19 cellular contexts compared by ENCODE assay signal in the genomic region with DNA sequence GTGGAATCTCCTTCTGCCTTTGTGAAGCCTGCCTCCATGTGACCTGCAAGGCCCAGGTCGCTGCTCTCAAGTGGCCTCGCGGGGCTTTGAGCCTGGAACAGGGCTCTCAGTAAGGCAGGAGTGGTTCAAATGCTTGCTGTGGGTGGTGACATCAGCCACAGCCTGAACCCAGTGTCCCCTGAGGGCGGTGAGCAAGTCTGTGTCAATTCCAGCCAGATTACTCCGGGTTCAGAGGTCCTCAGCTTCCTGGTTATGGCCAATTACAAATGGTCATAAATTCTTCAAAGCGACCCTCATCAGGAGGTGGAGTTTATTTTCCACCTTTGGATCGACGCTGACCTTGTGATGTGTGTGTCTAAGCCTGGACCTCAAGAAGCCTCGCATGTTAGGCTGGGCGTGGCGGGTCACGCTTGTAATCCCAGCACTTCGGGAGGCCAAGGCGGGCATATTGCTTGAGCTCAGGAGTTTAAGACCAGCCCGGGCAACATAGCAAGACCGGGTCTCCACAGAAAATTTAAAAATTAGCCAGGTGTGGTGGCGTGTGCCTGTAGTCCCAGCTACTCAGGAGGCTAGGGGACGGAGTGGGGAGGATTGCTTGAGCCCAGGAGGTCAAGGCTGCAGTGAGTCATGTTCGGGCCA. TPM values are rescaled to one million over a fixed set of nuclear protein-coding genes. Genes with fewer than 3 reads are reported as not detected.
DNase-seq lines count a peak whose midpoint lies in the region; ATAC-seq and TF ChIP-seq lines count a peak whose summit lies in the region.
"Had no signal": no experiment of that assay in that cellular context is flagged by ENCODE, and none has a peak within 500 bp of the region (broad histone marks: within the 10 kb centered on the region; RNA-seq: fewer than 3 reads in every experiment).

No MANE protein-coding gene starts in this region.

- peaks cover 13% of the 10 kb centered on the region for H3K4me1 Mint-ChIP-seq in chondrocyte (ENCODE audit: low read depth)

- peak; percentile 75 for DNase-seq in EH (ENCODE audit: low read depth)
- peak; percentile 37 for DNase-seq in MG63
- DNase-seq in foreskin fibroblast = peak; percentile 65 to 71
- DNase-seq in osteoblast (ENCODE audit: insufficient read length, low spot score, missing footprints) = peak; percentile 86
- no peak for DNase-seq in chondrocyte (ENCODE audit: low spot score)
- no peak for DNase-seq in middle frontal gyrus (ENCODE audit: extremely low spot score, low spot score)
- DNase-seq: activated gamma-delta T cell treated with Interleukin-2 at 50 U/mL for 16 hours; CD4-positive, alpha-beta T cell; effector memory CD8-positive, alpha-beta T cell; NCI-H146; nephron progenitor cell; Right ventricle myocardium superior; stimulated activated CD4-positive, alpha-beta T cell treated with anti-CD3 and anti-CD28 coated beads, Interleukin-4, amount 100 ng/mL, for 4 hours; stimulated activated naive CD4-positive, alpha-beta T cell had no signal

- no peaks in the 10 kb centered on the region for H3K27me3 ChIP-seq in MG63
- no peaks in the 10 kb centered on the region for H3K27me3 ChIP-seq in osteoblast (ENCODE audit: insufficient read depth, low read length)
- H3K27me3 ChIP-seq: gastroesophageal sphincter had no signal

- peak overlapping the region; percentile 51 for H2AFZ ChIP-seq in osteoblast (ENCODE audit: low read length)

- H3K27ac Mint-ChIP-seq in chondrocyte (ENCODE audit: unreplicated experiment) = no peak overlapping the region
- H3K27ac Mint-ChIP-seq: CD4-positive, alpha-beta T cell; nephron progenitor cell had no signal

- H3K36me3 Mint-ChIP-seq in chondrocyte (ENCODE audit: low read depth) = no peaks in the 10 kb centered on the region
- H3K36me3 Mint-ChIP-seq: brain had no signal

- no peak overlapping the region for H3K27ac ChIP-seq in osteoblast (ENCODE audit: low read depth, low read length)
- H3K27ac ChIP-seq: gastroesophageal sphincter had no signal

- no peak for ATAC-seq in GM21786 (IDR thresholded peaks at IDR 0.05; ENCODE audit: unreplicated experiment)
- no peak for ATAC-seq in HG03439 (IDR thresholded peaks at IDR 0.05; ENCODE audit: unreplicated experiment)
- ATAC-seq: effector memory CD8-positive, alpha-beta T cell; gastroesophageal sphincter; sciatic nerve had no signal

- no peaks in the 10 kb centered on the region for H3K36me3 ChIP-seq in MG63
- no peaks in the 10 kb centered on the region for H3K36me3 ChIP-seq in osteoblast (ENCODE audit: insufficient read depth, low read length)

- no peaks in the 10 kb centered on the region for H4K20me1 ChIP-seq in osteoblast (ENCODE audit: insufficient read depth, low read length)

- H3K79me2 ChIP-seq in osteoblast (ENCODE audit: insufficient read depth, low read length) = no peaks in the 10 kb centered on the region

- H3K4me3 ChIP-seq in MG63 = no peak overlapping the region
- H3K4me3 ChIP-seq in foreskin fibroblast (ENCODE audit: low read depth in 1 of 2, low read length in 2 of 2) = no peak overlapping the region
- no peak overlapping the region for H3K4me3 ChIP-seq in osteoblast (ENCODE audit: insufficient read depth, low read length)
- H3K4me3 ChIP-seq: gastroesophageal sphincter had no signal

- H3K4me1 ChIP-seq in osteoblast (ENCODE audit: insufficient read depth, low read length) = peaks cover 7% of the 10 kb centered on the region

- H3K9me3 ChIP-seq in MG63 (no peaks in the 10 kb centered on the region), osteoblast (ENCODE audit: low read depth, low read length) (no peaks in the 10 kb centered on the region)
- H3K9me3 ChIP-seq: gastroesophageal sphincter had no signal

- H3K9me3 Mint-ChIP-seq in chondrocyte (ENCODE audit: low read depth) = no peaks in the 10 kb centered on the region
- H3K9me3 Mint-ChIP-seq: CD4-positive, alpha-beta T cell; effector memory CD8-positive, alpha-beta T cell; nephron progenitor cell had no signal

- no peak for TF ChIP-seq CTCF in foreskin fibroblast (IDR thresholded peaks at IDR 0.05; ENCODE audit: low read depth, low read length)
- no peak for TF ChIP-seq CTCF in osteoblast (IDR thresholded peaks at IDR 0.05; ENCODE audit: extremely low read depth, low read depth, low read length)
- TF ChIP-seq CTCF in chondrocyte (IDR thresholded peaks at IDR 0.05) = no peak

- H3K4me2 ChIP-seq in osteoblast (ENCODE audit: insufficient read depth, low read length) = no peak overlapping the region

- H3K4me3 Mint-ChIP-seq in chondrocyte (ENCODE audit: unreplicated experiment) = no peak overlapping the region
- H3K4me3 Mint-ChIP-seq: brain; CD4-positive, alpha-beta T cell; effector memory CD8-positive, alpha-beta T cell; nephron progenitor cell had no signal

- no peaks in the 10 kb centered on the region for H3K27me3 Mint-ChIP-seq in chondrocyte (ENCODE audit: low read depth)
- H3K27me3 Mint-ChIP-seq: CD4-positive, alpha-beta T cell had no signal

RNA-seq across cellular contexts. Expression of a gene that starts 17.3 kb away (rescaled TPM):
- 204 and 434 TPM in 2 replicates for total RNA-seq in MG63 (2014; rRNA removed; shearing (Covaris generic); ENCODE audit: low replicate concordance)
- total RNA-seq in osteoblast = 388 and 457 TPM in 2 replicates
- total RNA-seq in chondrocyte = 120 to 177 TPM (median 127 TPM) in 3 replicates

RNA-seq across cellular contexts. Expression of a gene that starts 37.3 kb away (rescaled TPM):
- 127 and 145 TPM in 2 replicates for total RNA-seq in MG63 (2014; rRNA removed; shearing (Covaris generic); ENCODE audit: low replicate concordance)
- total RNA-seq in osteoblast = 164 and 171 TPM in 2 replicates
- 429 to 540 TPM (median 535 TPM) in 3 replicates for total RNA-seq in chondrocyte

RNA-seq across cellular contexts. Expression of a gene that starts 47.1 kb away (rescaled TPM):
- total RNA-seq in MG63 (2014; rRNA removed; shearing (Covaris generic); ENCODE audit: low replicate concordance) = 107 and 112 TPM in 2 replicates
- 49.2 and 51.3 TPM in 2 replicates for total RNA-seq in osteoblast
- 37.3 to 50.5 TPM (median 47.9 TPM) in 3 replicates for total RNA-seq in chondrocyte

RNA-seq across cellular contexts. Expression of a gene that starts 59.5 kb away (rescaled TPM):
- 0.67 TPM in 1 of 2 replicates, not detected in the other for total RNA-seq in MG63 (2014; rRNA removed; shearing (Covaris generic); ENCODE audit: low replicate concordance)
- total RNA-seq in osteoblast (2.5 and 5.3 TPM in 2 replicates), chondrocyte (0.67 to 2.3 TPM (median 1.3 TPM) in 3 replicates)

Comparison
In these comparisons a context has a peak if more than half of its experiments do, and no peak if none do; other contexts are left out.
1. DNase-seq: peak in EH (single experiment), MG63 (single experiment), foreskin fibroblast (2 of 2) and osteoblast (single experiment); none in chondrocyte (single experiment) and middle frontal gyrus (single experiment).